Comparison of ENCODE assay signal across 17 cellular contexts in the genomic region with DNA sequence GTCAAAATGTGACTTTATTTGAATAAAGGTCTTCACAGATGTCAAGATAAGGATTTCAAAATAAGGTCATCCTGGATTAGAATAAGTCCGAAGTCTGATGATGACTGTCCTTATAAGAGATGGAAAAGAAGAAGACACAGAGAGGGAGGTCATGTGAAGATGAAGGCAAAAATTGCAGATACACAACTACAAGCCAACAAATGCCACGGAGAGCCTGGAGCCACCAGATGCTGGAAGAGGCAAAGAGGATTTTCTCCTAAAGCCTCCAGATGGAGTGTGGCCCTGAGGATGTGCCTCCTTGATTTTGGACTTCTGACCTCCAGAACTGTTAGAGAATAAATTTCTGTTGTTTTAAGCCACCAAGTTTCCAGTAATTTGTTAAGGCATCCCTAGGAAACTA. TPM values are rescaled to one million over a fixed set of nuclear protein-coding genes. Genes with fewer than 3 reads are reported as not detected.
DNase-seq lines count a peak whose midpoint lies in the region; ATAC-seq, FAIRE-seq and TF ChIP-seq lines count a peak whose summit lies in the region.
"Had no signal": no experiment of that assay in that cellular context is flagged by ENCODE, and none has a peak within 500 bp of the region (broad histone marks: within the 10 kb centered on the region; RNA-seq: fewer than 3 reads in every experiment).

No MANE protein-coding gene starts in this region.

- TF ChIP-seq CTCF in lower lobe of right lung (IDR thresholded peaks at IDR 0.05): no peak

- no peaks in the 10 kb centered on the region for H3K27me3 ChIP-seq in lower lobe of right lung (ENCODE audit: low read depth)

- H3K4me1 ChIP-seq in lower lobe of right lung: no peaks in the 10 kb centered on the region

- no peak for ATAC-seq in activated T-cell treated with anti-CD3 and anti-CD28 coated beads, Interleukin-2, amount 50 U/mL, for 72 hours (replicated peaks in 1 of 2)
- no peak for ATAC-seq in lower lobe of right lung
- ATAC-seq: HCT116 had no signal

- peak; percentile 45 for FAIRE-seq in GM19239 (lab: Jason Lieb, UNC)
- FAIRE-seq: A204.1 had no signal

- H3K27ac Mint-ChIP-seq in activated T-cell treated with anti-CD3 and anti-CD28 coated beads, Interleukin-2, amount 50 U/mL, for 24 hours: peak overlapping the region; percentile 40
- H3K27ac Mint-ChIP-seq in activated T-cell treated with anti-CD3 and anti-CD28 coated beads, Interleukin-2, amount 50 U/mL, for 72 hours: no peak overlapping the region
- peak overlapping the region; percentile 43 for H3K27ac Mint-ChIP-seq in activated T-helper 1 cell treated with anti-CD3 and anti-CD28 coated beads, Interleukin-12 subunit alpha, Interleukin-12 subunit beta, Interleukin-2, Interleukin-4 antibody, amounts not matched to agents 30 ng/mL and 10 ng/mL and 1 ng/mL, durations not matched to agents 14 hours and 24 hours and 36 hours

- no peak overlapping the region for H3K27ac ChIP-seq in lower lobe of right lung
- H3K27ac ChIP-seq: GM23248 had no signal

- peaks cover 64% of the 10 kb centered on the region for H3K4me1 Mint-ChIP-seq in activated T-cell treated with anti-CD3 and anti-CD28 coated beads, Interleukin-2, amount 50 U/mL, for 24 hours (ENCODE audit: low read depth)
- peaks cover 59% of the 10 kb centered on the region for H3K4me1 Mint-ChIP-seq in activated T-cell treated with anti-CD3 and anti-CD28 coated beads, Interleukin-2, amount 50 U/mL, for 72 hours (ENCODE audit: low read depth)
- H3K4me1 Mint-ChIP-seq in activated T-helper 1 cell treated with anti-CD3 and anti-CD28 coated beads, Interleukin-12 subunit alpha, Interleukin-12 subunit beta, Interleukin-2, Interleukin-4 antibody, amounts not matched to agents 30 ng/mL and 10 ng/mL and 1 ng/mL, durations not matched to agents 14 hours and 24 hours and 36 hours (ENCODE audit: low read depth): peaks cover 72% of the 10 kb centered on the region

- intact Hi-C loops in activated T-helper 1 cell treated with anti-CD3 and anti-CD28 coated beads, Interleukin-12 subunit alpha, Interleukin-12 subunit beta, Interleukin-2, Interleukin-4 antibody, amounts not matched to agents 30 ng/mL and 10 ng/mL and 1 ng/mL, durations not matched to agents 14 hours and 24 hours and 36 hours (cut with micrococcal nuclease): no loop called here
- intact Hi-C loops in lower lobe of right lung (cut with DNase I): no loop called here

- DNase-seq in activated T-cell treated with anti-CD3 and anti-CD28 coated beads, Interleukin-2, amount 50 U/mL, for 24 hours: no peak
- no peak for DNase-seq in activated T-cell treated with anti-CD3 and anti-CD28 coated beads, Interleukin-2, amount 50 U/mL, for 72 hours
- DNase-seq in GM19239 (ENCODE audit: insufficient read length, low spot score) (no peak), AML-193 (lab: John Stamatoyannopoulos, UW) (no peak), NCI-H2171 (lab: John Stamatoyannopoulos, UW) (no peak), lower lobe of right lung (no peak)
- no peak for DNase-seq in activated T-helper 1 cell treated with anti-CD3 and anti-CD28 coated beads, Interleukin-12 subunit alpha, Interleukin-12 subunit beta, Interleukin-2, Interleukin-4 antibody, amounts not matched to agents 30 ng/mL and 10 ng/mL and 1 ng/mL, durations not matched to agents 14 hours and 24 hours and 36 hours (ENCODE audit: low spot score)
- DNase-seq: C1 segment of cervical spinal cord, EL, GM23248, MV-4-11, NCI-H1417, NCI-H187 treated with DMSO at 0.1 percent for 48 hours, NCI-H69, RPMI8226 had no signal

- no peaks in the 10 kb centered on the region for H3K36me3 ChIP-seq in lower lobe of right lung

- no peaks in the 10 kb centered on the region for H3K9me3 Mint-ChIP-seq in activated T-cell treated with anti-CD3 and anti-CD28 coated beads, Interleukin-2, amount 50 U/mL, for 24 hours
- H3K9me3 Mint-ChIP-seq in activated T-cell treated with anti-CD3 and anti-CD28 coated beads, Interleukin-2, amount 50 U/mL, for 72 hours: peaks cover 4 to 6% of the 10 kb centered on the region in 2 donors
- H3K9me3 Mint-ChIP-seq in activated T-helper 1 cell treated with anti-CD3 and anti-CD28 coated beads, Interleukin-12 subunit alpha, Interleukin-12 subunit beta, Interleukin-2, Interleukin-4 antibody, amounts not matched to agents 30 ng/mL and 10 ng/mL and 1 ng/mL, durations not matched to agents 14 hours and 24 hours and 36 hours: peaks cover 6% of the 10 kb centered on the region

- no peak overlapping the region for H3K4me3 ChIP-seq in lower lobe of right lung
- H3K4me3 ChIP-seq: GM23248 had no signal

- H3K27me3 Mint-ChIP-seq in activated T-cell treated with anti-CD3 and anti-CD28 coated beads, Interleukin-2, amount 50 U/mL, for 24 hours: no peaks in the 10 kb centered on the region
- no peaks in the 10 kb centered on the region for H3K27me3 Mint-ChIP-seq in activated T-cell treated with anti-CD3 and anti-CD28 coated beads, Interleukin-2, amount 50 U/mL, for 72 hours (ENCODE audit: low read depth)
- H3K27me3 Mint-ChIP-seq in activated T-helper 1 cell treated with anti-CD3 and anti-CD28 coated beads, Interleukin-12 subunit alpha, Interleukin-12 subunit beta, Interleukin-2, Interleukin-4 antibody, amounts not matched to agents 30 ng/mL and 10 ng/mL and 1 ng/mL, durations not matched to agents 14 hours and 24 hours and 36 hours (ENCODE audit: insufficient read depth): no peaks in the 10 kb centered on the region

- H3K4me3 Mint-ChIP-seq in activated T-cell treated with anti-CD3 and anti-CD28 coated beads, Interleukin-2, amount 50 U/mL, for 24 hours: no peak overlapping the region
- no peak overlapping the region for H3K4me3 Mint-ChIP-seq in activated T-cell treated with anti-CD3 and anti-CD28 coated beads, Interleukin-2, amount 50 U/mL, for 72 hours
- H3K4me3 Mint-ChIP-seq in activated T-helper 1 cell treated with anti-CD3 and anti-CD28 coated beads, Interleukin-12 subunit alpha, Interleukin-12 subunit beta, Interleukin-2, Interleukin-4 antibody, amounts not matched to agents 30 ng/mL and 10 ng/mL and 1 ng/mL, durations not matched to agents 14 hours and 24 hours and 36 hours: no peak overlapping the region

- peaks cover 91% of the 10 kb centered on the region for H3K36me3 Mint-ChIP-seq in activated T-cell treated with anti-CD3 and anti-CD28 coated beads, Interleukin-2, amount 50 U/mL, for 24 hours (ENCODE audit: low read depth)
- peaks cover 30 to 55% of the 10 kb centered on the region in 2 donors for H3K36me3 Mint-ChIP-seq in activated T-cell treated with anti-CD3 and anti-CD28 coated beads, Interleukin-2, amount 50 U/mL, for 72 hours (ENCODE audit: insufficient read depth in 2 of 2)
- peaks cover 66% of the 10 kb centered on the region for H3K36me3 Mint-ChIP-seq in activated T-helper 1 cell treated with anti-CD3 and anti-CD28 coated beads, Interleukin-12 subunit alpha, Interleukin-12 subunit beta, Interleukin-2, Interleukin-4 antibody, amounts not matched to agents 30 ng/mL and 10 ng/mL and 1 ng/mL, durations not matched to agents 14 hours and 24 hours and 36 hours (ENCODE audit: low read depth)

- H3K9me3 ChIP-seq in lower lobe of right lung: no peaks in the 10 kb centered on the region

RNA-seq across cellular contexts. Expression of a gene that starts 31.2 kb away (rescaled TPM):
- 100 to 1,000 TPM in 1 of 2 donors, 10 to 100 TPM in 1; 81.4 to 134 TPM for total RNA-seq in activated T-cell treated with anti-CD3 and anti-CD28 coated beads, Interleukin-2, amount 50 U/mL, for 72 hours
- 118 TPM in 2 replicates for total RNA-seq in activated T-helper 1 cell treated with anti-CD3 and anti-CD28 coated beads, Interleukin-12 subunit alpha, Interleukin-12 subunit beta, Interleukin-2, Interleukin-4 antibody, amounts not matched to agents 30 ng/mL and 10 ng/mL and 1 ng/mL, durations not matched to agents 14 hours and 24 hours and 36 hours
- total RNA-seq in lower lobe of right lung: 1.4 TPM
- total RNA-seq: GM23248 had no signal

RNA-seq across cellular contexts. Expression of a gene that starts 36.4 kb away (rescaled TPM):
- total RNA-seq in activated T-cell treated with anti-CD3 and anti-CD28 coated beads, Interleukin-2, amount 50 U/mL, for 72 hours: 10 to 100 TPM; 10.2 to 16.0 TPM
- total RNA-seq in activated T-helper 1 cell treated with anti-CD3 and anti-CD28 coated beads, Interleukin-12 subunit alpha, Interleukin-12 subunit beta, Interleukin-2, Interleukin-4 antibody, amounts not matched to agents 30 ng/mL and 10 ng/mL and 1 ng/mL, durations not matched to agents 14 hours and 24 hours and 36 hours: 16.3 and 17.2 TPM in 2 replicates
- 24.1 TPM for total RNA-seq in lower lobe of right lung
- total RNA-seq: GM23248 had no signal

Comparison
In these comparisons a context has a peak if more than half of its experiments do, and no peak if none do; other contexts are left out.
1. RNA of a gene that starts 31.2 kb away (total RNA-seq): 81.4 to 134 TPM in activated T-cell treated with anti-CD3 and anti-CD28 coated beads, Interleukin-2, amount 50 U/mL, for 72 hours and 118 TPM in activated T-helper 1 cell treated with anti-CD3 and anti-CD28 coated beads, Interleukin-12 subunit alpha, Interleukin-12 subunit beta, Interleukin-2, Interleukin-4 antibody, amounts not matched to agents 30 ng/mL and 10 ng/mL and 1 ng/mL, durations not matched to agents 14 hours and 24 hours and 36 hours; 1.4 TPM in lower lobe of right lung (single experiment); every median in the first group is over 10 times any median in the second.